Comparison of ENCODE assay signal across 1 cellular context in the genomic region with DNA sequence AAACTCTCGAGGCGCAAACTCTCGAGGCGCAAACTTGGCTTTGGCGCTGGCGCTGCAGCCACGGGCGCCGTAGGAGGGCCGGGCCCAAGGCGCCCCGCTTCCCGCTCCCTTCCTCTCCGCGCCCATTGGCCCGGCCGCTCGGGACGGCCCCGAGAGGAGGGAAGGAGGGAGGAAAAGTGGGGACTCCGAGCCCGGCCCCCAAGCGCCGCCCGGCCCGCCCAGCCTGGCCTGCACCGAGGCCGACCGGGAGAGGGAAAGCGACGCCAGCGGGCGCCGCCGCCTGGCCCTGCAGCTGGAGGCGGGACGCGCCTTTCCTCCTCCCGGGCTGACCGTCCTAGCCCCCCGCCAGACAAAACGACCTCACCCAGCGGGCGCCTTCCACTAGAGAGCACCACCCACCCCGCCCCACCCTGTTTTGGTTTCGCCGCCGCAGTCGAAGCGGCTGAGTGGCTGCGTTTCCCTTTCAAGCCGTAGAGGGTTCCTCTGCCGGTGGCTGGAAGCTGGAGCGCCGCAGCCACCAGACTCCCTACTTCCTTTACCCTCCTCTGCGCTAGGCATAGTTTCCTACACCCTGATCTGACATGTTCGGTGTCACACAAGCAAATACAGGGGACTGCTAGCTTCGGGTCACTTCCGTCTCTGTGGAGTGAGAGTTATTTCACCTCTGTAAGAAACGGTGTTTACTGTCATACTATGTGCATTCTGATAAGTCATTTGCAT.
TF ChIP-seq lines count a peak whose summit lies in the region.

A gene with protein sequence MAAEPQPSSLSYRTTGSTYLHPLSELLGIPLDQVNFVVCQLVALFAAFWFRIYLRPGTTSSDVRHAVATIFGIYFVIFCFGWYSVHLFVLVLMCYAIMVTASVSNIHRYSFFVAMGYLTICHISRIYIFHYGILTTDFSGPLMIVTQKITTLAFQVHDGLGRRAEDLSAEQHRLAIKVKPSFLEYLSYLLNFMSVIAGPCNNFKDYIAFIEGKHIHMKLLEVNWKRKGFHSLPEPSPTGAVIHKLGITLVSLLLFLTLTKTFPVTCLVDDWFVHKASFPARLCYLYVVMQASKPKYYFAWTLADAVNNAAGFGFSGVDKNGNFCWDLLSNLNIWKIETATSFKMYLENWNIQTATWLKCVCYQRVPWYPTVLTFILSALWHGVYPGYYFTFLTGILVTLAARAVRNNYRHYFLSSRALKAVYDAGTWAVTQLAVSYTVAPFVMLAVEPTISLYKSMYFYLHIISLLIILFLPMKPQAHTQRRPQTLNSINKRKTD (minus strand): TSS at position 78 of the 720 bp plus-strand sequence. CDS start 235 bp downstream, outside the sequence.

TF ChIP-seq in HEK293, 187 proteins besides CTCF, POLR2A, EP300 and RAD21 (continued from another document and continues in another):
- TF ChIP-seq, protein P1, sequence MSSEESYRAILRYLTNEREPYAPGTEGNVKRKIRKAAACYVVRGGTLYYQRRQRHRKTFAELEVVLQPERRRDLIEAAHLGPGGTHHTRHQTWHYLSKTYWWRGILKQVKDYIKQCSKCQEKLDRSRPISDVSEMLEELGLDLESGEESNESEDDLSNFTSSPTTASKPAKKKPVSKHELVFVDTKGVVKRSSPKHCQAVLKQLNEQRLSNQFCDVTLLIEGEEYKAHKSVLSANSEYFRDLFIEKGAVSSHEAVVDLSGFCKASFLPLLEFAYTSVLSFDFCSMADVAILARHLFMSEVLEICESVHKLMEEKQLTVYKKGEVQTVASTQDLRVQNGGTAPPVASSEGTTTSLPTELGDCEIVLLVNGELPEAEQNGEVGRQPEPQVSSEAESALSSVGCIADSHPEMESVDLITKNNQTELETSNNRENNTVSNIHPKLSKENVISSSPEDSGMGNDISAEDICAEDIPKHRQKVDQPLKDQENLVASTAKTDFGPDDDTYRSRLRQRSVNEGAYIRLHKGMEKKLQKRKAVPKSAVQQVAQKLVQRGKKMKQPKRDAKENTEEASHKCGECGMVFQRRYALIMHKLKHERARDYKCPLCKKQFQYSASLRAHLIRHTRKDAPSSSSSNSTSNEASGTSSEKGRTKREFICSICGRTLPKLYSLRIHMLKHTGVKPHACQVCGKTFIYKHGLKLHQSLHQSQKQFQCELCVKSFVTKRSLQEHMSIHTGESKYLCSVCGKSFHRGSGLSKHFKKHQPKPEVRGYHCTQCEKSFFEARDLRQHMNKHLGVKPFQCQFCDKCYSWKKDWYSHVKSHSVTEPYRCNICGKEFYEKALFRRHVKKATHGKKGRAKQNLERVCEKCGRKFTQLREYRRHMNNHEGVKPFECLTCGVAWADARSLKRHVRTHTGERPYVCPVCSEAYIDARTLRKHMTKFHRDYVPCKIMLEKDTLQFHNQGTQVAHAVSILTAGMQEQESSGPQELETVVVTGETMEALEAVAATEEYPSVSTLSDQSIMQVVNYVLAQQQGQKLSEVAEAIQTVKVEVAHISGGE (tag by site-specific recombination; conservative IDR thresholded peaks at IDR 0.05; ENCODE audit: low read depth), result no peak
- no peak for TF ChIP-seq ZNF140 (tag by site-specific recombination; IDR thresholded peaks at IDR 0.05)
- TF ChIP-seq, protein P2, sequence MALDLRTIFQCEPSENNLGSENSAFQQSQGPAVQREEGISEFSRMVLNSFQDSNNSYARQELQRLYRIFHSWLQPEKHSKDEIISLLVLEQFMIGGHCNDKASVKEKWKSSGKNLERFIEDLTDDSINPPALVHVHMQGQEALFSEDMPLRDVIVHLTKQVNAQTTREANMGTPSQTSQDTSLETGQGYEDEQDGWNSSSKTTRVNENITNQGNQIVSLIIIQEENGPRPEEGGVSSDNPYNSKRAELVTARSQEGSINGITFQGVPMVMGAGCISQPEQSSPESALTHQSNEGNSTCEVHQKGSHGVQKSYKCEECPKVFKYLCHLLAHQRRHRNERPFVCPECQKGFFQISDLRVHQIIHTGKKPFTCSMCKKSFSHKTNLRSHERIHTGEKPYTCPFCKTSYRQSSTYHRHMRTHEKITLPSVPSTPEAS (tag by site-specific recombination; IDR thresholded peaks at IDR 0.05), result no peak
- TF ChIP-seq ZNF433 (tag by site-specific recombination; IDR thresholded peaks at IDR 0.05; ENCODE audit: low read depth), result no peak
- no peak for TF ChIP-seq GLI2 (tag by site-specific recombination; IDR thresholded peaks at IDR 0.05; ENCODE audit: borderline replicate concordance, low read depth)
- TF ChIP-seq, protein P3, sequence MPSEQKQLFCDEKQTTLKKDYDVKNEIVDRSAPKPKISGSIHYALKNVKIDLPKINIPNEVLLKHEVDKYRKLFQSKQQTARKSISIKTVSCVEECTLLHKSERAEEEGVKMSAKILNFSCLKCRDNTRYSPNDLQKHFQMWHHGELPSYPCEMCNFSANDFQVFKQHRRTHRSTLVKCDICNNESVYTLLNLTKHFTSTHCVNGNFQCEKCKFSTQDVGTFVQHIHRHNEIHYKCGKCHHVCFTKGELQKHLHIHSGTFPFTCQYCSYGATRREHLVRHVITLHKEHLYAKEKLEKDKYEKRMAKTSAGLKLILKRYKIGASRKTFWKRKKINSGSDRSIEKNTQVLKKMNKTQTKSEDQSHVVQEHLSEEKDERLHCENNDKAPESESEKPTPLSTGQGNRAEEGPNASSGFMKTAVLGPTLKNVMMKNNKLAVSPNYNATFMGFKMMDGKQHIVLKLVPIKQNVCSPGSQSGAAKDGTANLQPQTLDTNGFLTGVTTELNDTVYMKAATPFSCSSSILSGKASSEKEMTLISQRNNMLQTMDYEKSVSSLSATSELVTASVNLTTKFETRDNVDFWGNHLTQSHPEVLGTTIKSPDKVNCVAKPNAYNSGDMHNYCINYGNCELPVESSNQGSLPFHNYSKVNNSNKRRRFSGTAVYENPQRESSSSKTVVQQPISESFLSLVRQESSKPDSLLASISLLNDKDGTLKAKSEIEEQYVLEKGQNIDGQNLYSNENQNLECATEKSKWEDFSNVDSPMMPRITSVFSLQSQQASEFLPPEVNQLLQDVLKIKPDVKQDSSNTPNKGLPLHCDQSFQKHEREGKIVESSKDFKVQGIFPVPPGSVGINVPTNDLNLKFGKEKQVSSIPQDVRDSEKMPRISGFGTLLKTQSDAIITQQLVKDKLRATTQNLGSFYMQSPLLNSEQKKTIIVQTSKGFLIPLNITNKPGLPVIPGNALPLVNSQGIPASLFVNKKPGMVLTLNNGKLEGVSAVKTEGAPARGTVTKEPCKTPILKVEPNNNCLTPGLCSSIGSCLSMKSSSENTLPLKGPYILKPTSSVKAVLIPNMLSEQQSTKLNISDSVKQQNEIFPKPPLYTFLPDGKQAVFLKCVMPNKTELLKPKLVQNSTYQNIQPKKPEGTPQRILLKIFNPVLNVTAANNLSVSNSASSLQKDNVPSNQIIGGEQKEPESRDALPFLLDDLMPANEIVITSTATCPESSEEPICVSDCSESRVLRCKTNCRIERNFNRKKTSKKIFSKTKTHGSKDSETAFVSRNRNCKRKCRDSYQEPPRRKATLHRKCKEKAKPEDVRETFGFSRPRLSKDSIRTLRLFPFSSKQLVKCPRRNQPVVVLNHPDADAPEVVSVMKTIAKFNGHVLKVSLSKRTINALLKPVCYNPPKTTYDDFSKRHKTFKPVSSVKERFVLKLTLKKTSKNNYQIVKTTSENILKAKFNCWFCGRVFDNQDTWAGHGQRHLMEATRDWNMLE (tag by site-specific recombination; conservative IDR thresholded peaks at IDR 0.05; ENCODE audit: low read depth), result no peak
- no peak for TF ChIP-seq ZBTB21 (tag by site-specific recombination; IDR thresholded peaks at IDR 0.05)
- TF ChIP-seq, protein P4, sequence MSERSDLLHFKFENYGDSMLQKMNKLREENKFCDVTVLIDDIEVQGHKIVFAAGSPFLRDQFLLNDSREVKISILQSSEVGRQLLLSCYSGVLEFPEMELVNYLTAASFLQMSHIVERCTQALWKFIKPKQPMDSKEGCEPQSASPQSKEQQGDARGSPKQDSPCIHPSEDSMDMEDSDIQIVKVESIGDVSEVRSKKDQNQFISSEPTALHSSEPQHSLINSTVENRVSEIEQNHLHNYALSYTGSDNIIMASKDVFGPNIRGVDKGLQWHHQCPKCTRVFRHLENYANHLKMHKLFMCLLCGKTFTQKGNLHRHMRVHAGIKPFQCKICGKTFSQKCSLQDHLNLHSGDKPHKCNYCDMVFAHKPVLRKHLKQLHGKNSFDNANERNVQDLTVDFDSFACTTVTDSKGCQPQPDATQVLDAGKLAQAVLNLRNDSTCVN (tag by site-specific recombination; optimal IDR thresholded peaks at IDR 0.05), result peak; percentile 67
- TF ChIP-seq FEZF1 (tag by site-specific recombination; IDR thresholded peaks at IDR 0.05), result no peak
- TF ChIP-seq GLIS1 (tag by site-specific recombination; IDR thresholded peaks at IDR 0.05), result 0 out of 2 replicates have a peak, but pooled peaks have one; percentile 13
- TF ChIP-seq ZNF174 (tag by site-specific recombination; IDR thresholded peaks at IDR 0.05), result no peak
- TF ChIP-seq ZNF830 (tag by site-specific recombination; IDR thresholded peaks at IDR 0.05; ENCODE audit: low read depth), result no peak
- no peak for TF ChIP-seq ZNF837 (tag by site-specific recombination; IDR thresholded peaks at IDR 0.05)
- TF ChIP-seq, protein P5, sequence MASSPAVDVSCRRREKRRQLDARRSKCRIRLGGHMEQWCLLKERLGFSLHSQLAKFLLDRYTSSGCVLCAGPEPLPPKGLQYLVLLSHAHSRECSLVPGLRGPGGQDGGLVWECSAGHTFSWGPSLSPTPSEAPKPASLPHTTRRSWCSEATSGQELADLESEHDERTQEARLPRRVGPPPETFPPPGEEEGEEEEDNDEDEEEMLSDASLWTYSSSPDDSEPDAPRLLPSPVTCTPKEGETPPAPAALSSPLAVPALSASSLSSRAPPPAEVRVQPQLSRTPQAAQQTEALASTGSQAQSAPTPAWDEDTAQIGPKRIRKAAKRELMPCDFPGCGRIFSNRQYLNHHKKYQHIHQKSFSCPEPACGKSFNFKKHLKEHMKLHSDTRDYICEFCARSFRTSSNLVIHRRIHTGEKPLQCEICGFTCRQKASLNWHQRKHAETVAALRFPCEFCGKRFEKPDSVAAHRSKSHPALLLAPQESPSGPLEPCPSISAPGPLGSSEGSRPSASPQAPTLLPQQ (tag by site-specific recombination; IDR thresholded peaks at IDR 0.05), result 0 out of 2 replicates have a peak, but pooled peaks have one; percentile 43
- TF ChIP-seq ZNF311 (tag by site-specific recombination; IDR thresholded peaks at IDR 0.05; ENCODE audit: borderline replicate concordance), result no peak
- TF ChIP-seq ZNF701 (tag by site-specific recombination; IDR thresholded peaks at IDR 0.05), result no peak
- TF ChIP-seq EGR2 (tag by site-specific recombination; IDR thresholded peaks at IDR 0.05; ENCODE audit: low read depth), result no peak
- no peak for TF ChIP-seq ZNF37A (tag by site-specific recombination; IDR thresholded peaks at IDR 0.05)
- TF ChIP-seq REPIN1 (tag by site-specific recombination; IDR thresholded peaks at IDR 0.05; ENCODE audit: low read depth), result no peak
- TF ChIP-seq, protein P6, sequence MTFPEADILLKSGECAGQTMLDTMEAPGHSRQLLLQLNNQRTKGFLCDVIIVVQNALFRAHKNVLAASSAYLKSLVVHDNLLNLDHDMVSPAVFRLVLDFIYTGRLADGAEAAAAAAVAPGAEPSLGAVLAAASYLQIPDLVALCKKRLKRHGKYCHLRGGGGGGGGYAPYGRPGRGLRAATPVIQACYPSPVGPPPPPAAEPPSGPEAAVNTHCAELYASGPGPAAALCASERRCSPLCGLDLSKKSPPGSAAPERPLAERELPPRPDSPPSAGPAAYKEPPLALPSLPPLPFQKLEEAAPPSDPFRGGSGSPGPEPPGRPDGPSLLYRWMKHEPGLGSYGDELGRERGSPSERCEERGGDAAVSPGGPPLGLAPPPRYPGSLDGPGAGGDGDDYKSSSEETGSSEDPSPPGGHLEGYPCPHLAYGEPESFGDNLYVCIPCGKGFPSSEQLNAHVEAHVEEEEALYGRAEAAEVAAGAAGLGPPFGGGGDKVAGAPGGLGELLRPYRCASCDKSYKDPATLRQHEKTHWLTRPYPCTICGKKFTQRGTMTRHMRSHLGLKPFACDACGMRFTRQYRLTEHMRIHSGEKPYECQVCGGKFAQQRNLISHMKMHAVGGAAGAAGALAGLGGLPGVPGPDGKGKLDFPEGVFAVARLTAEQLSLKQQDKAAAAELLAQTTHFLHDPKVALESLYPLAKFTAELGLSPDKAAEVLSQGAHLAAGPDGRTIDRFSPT (tag by site-specific recombination; IDR thresholded peaks at IDR 0.05), result no peak
- TF ChIP-seq SP3 (tag by site-specific recombination; IDR thresholded peaks at IDR 0.05), result peak; percentile 72
- TF ChIP-seq ZNF558 (tag by site-specific recombination; IDR thresholded peaks at IDR 0.05), result no peak
- no peak for TF ChIP-seq ZNF768 (tag by site-specific recombination; IDR thresholded peaks at IDR 0.05)
- TF ChIP-seq ZXDB (tag by site-specific recombination; IDR thresholded peaks at IDR 0.05), result peak; percentile 24
- TF ChIP-seq ZNF514 (tag by site-specific recombination; IDR thresholded peaks at IDR 0.05), result no peak
- no peak for TF ChIP-seq ZNF426 (tag by site-specific recombination; IDR thresholded peaks at IDR 0.05)
- TF ChIP-seq, protein P7, sequence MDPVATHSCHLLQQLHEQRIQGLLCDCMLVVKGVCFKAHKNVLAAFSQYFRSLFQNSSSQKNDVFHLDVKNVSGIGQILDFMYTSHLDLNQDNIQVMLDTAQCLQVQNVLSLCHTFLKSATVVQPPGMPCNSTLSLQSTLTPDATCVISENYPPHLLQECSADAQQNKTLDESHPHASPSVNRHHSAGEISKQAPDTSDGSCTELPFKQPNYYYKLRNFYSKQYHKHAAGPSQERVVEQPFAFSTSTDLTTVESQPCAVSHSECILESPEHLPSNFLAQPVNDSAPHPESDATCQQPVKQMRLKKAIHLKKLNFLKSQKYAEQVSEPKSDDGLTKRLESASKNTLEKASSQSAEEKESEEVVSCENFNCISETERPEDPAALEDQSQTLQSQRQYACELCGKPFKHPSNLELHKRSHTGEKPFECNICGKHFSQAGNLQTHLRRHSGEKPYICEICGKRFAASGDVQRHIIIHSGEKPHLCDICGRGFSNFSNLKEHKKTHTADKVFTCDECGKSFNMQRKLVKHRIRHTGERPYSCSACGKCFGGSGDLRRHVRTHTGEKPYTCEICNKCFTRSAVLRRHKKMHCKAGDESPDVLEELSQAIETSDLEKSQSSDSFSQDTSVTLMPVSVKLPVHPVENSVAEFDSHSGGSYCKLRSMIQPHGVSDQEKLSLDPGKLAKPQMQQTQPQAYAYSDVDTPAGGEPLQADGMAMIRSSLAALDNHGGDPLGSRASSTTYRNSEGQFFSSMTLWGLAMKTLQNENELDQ (tag by site-specific recombination; IDR thresholded peaks at IDR 0.05; ENCODE audit: low read depth), result no peak
- TF ChIP-seq MZF1 (tag by site-specific recombination; IDR thresholded peaks at IDR 0.05; ENCODE audit: borderline replicate concordance), result peak; percentile 51; the same call in 1 of the 2 replicates
- TF ChIP-seq, protein P8, sequence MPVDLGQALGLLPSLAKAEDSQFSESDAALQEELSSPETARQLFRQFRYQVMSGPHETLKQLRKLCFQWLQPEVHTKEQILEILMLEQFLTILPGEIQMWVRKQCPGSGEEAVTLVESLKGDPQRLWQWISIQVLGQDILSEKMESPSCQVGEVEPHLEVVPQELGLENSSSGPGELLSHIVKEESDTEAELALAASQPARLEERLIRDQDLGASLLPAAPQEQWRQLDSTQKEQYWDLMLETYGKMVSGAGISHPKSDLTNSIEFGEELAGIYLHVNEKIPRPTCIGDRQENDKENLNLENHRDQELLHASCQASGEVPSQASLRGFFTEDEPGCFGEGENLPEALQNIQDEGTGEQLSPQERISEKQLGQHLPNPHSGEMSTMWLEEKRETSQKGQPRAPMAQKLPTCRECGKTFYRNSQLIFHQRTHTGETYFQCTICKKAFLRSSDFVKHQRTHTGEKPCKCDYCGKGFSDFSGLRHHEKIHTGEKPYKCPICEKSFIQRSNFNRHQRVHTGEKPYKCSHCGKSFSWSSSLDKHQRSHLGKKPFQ (tag by site-specific recombination; IDR thresholded peaks at IDR 0.05), result no peak
- no peak for TF ChIP-seq ZNF654 (tag by site-specific recombination; IDR thresholded peaks at IDR 0.05; ENCODE audit: low read depth)
- TF ChIP-seq ZFP37 (tag by site-specific recombination; IDR thresholded peaks at IDR 0.05), result no peak
- peak; percentile 98; the same call in 1 of the 2 replicates for TF ChIP-seq IKZF3 (tag by site-specific recombination; IDR thresholded peaks at IDR 0.05)
- TF ChIP-seq BCL11A (tag by site-specific recombination; IDR thresholded peaks at IDR 0.05; ENCODE audit: low read depth), result no peak
- TF ChIP-seq ZNF324 (tag by site-specific recombination; IDR thresholded peaks at IDR 0.05), result no peak
